ENCODE assay signal across 18 cellular contexts in the genomic region with DNA sequence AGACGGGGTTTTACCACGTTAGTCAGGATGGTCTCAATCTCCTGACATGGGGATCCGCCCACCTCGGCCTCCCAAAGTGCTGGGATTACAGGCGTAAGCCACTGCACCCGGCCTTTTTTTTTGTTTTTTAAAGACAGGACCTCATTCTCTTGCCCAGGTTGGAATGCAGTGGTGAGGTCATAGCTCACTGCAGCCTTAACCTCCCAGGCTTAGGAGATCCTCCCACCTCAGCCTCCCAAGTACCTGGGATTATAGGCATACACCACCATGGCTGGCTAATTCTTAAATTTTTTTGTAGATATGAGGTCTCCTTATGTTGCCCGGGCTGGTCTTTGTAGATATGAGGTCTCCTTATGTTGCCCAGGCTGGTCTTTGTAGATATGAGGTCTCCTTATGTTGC.
A peak's percentile ranks its signal among the peaks of the same experiment; 100 is the strongest.
DNase-seq lines count a peak whose midpoint lies in the region; ATAC-seq and TF ChIP-seq lines count a peak whose summit lies in the region.
"Had no signal": no experiment of that assay in that cellular context is flagged by ENCODE, and none has a peak within 500 bp of the region (broad histone marks: within the 10 kb centered on the region; RNA-seq: fewer than 3 reads in every experiment).

No MANE protein-coding gene starts in this region.

- H3K27ac ChIP-seq in right atrium auricular region, result peak overlapping the region; percentile 74 to 85
- H3K27ac ChIP-seq in Panc1 (ENCODE audit: low read length), result peak overlapping the region; percentile 52; the same call in 1 of the 2 replicates
- peak overlapping the region; percentile 83 to 86 for H3K27ac ChIP-seq in thoracic aorta
- H3K27ac ChIP-seq: 22Rv1, BLaER1 had no signal

- H3K9me3 ChIP-seq in right atrium auricular region (no peaks in the 10 kb centered on the region), Panc1 (ENCODE audit: control insufficient read depth, insufficient read depth, low read depth, low read length) (peaks cover 6% of the 10 kb centered on the region; the same call in 1 of the 2 replicates), thoracic aorta (no peaks in the 10 kb centered on the region)

- H3K36me3 ChIP-seq in right atrium auricular region (no peaks in the 10 kb centered on the region), Panc1 (ENCODE audit: control insufficient read depth, insufficient read depth, low read length) (no peaks in the 10 kb centered on the region), thoracic aorta (no peaks in the 10 kb centered on the region)
- H3K36me3 ChIP-seq: HAP-1 had no signal

- in situ Hi-C loops in Panc1 (cut with HindIII; ENCODE audit: low pct_unique_long_range_greater_than_20kb, low sequenced_read_pairs), result no loop called here

- H3K4me1 ChIP-seq in right atrium auricular region (peaks cover 0 to 50% of the 10 kb centered on the region in 2 donors), Panc1 (ENCODE audit: control insufficient read depth, insufficient read depth, low read length) (peaks cover 9% of the 10 kb centered on the region), thoracic aorta (ENCODE audit: control insufficient read depth in 1 of 2, low read depth in 2 of 2) (peaks cover 46 to 81% of the 10 kb centered on the region in 2 donors)

- H3K27me3 ChIP-seq in right atrium auricular region (no peaks in the 10 kb centered on the region), Panc1 (ENCODE audit: control insufficient read depth, insufficient read depth, low read length) (no peaks in the 10 kb centered on the region), thoracic aorta (replicated peaks; ENCODE audit: insufficient read depth) (no peaks in the 10 kb centered on the region)
- H3K27me3 ChIP-seq: BLaER1 had no signal

- POLR2A ChIA-PET in Panc1 (lab: Charles Lee), result interaction anchor here (0.6 kb wide), 1 partner anchor 82 kb away, joined by 6 read pairs; no protein-coding TSS in a partner anchor

- BruUV-seq in Panc1 (replicated peaks; lab: Mats Ljungman, UMichigan), result no TSS peak

- intact Hi-C loops in Right ventricle myocardium inferior (cut with DNase I) (no loop called here), Panc1 (cut with micrococcal nuclease; ENCODE audit: unreplicated experiment) (loop anchor here (10.0 kb wide), 1 partner anchor 1673 kb away; no protein-coding TSS in a partner anchor)

- CTCF ChIA-PET in Panc1 (lab: Charles Lee), result no interaction called here

- ATAC-seq in Right ventricle myocardium inferior (no peak), Panc1 (no peak), thoracic aorta (ENCODE audit: insufficient number of reproducible peaks, low FRiP score, low read depth) (no peak), HG02571 (IDR thresholded peaks at IDR 0.05; ENCODE audit: unreplicated experiment) (no peak), HG03565 (IDR thresholded peaks at IDR 0.05; ENCODE audit: unreplicated experiment) (no peak)

- H3K4me3 ChIP-seq in right atrium auricular region (no peak overlapping the region), Panc1 (ENCODE audit: low read depth in 2 of 2, low read length in 2 of 2) (no peak overlapping the region), thoracic aorta (no peak overlapping the region)
- H3K4me3 ChIP-seq: BLaER1, HAP-1 had no signal

- no peak for DNase-seq in right atrium auricular region (ENCODE audit: low spot score)
- DNase-seq in Right ventricle myocardium inferior (ENCODE audit: missing footprints), result no peak
- no peak for DNase-seq in Panc1 (ENCODE audit: low read depth, low spot score)
- DNase-seq in thoracic aorta (ENCODE audit: low spot score), result no peak
- DNase-seq in stimulated activated CD4-positive, alpha-beta T cell treated with anti-CD3 and anti-CD28 coated beads, Interleukin-4, amount 100 ng/mL, for 24 hours, result no peak
- DNase-seq: Calu3; CD4-positive, alpha-beta T cell; CD8-positive, alpha-beta memory T cell; DMS53; DMS79 treated with DMSO at 0.1 percent for 48 hours; GF-D8; GOT3; HFFc6 had no signal

- TF ChIP-seq CTCF in right atrium auricular region (IDR thresholded peaks at IDR 0.05) (no peak), Panc1 (IDR thresholded peaks at IDR 0.05) (no peak), thoracic aorta (IDR thresholded peaks at IDR 0.05) (no peak)
